In the genomic region with DNA sequence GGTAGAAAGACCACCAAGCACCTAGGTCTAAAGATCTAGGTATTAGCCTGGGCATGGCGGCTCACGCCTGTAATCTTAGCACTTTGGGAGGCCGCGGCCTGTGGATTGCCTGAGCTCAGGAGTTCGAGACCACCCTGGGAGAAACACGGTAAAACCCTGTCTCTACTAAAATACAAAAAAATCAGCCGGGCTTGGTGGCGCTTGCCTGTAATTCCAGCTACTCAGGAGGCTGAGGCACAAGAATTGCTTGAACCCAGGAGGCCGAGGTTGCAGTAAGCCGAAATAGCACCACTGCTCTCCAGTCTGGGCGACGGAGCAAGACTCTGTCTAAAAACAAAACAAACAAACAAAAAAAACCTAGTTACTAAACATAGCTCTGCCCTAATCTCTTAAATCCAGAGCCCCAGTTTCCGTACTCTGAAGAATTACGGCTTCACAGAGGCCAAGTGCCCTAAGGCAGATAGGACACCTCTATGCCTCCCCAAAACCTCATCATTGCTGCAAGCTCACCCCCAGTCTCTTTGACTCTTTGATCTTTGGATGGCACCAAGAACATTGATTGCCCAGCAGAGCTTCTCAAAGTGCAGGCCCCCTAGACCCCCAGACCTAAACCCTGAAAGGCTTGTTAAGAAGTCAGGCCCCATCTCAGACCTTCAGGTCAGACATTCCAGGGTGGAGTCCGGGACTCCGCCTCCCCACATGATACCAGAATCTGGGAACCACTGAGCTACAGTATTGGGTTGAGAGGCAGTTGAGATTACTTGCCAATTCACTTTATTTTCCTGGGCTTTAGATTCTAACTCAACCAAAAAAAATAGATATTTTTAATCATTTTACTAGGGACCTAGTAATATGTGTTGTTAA, we compare ENCODE assay signal across 14 cellular contexts. TPM values are rescaled to one million over a fixed set of nuclear protein-coding genes. Genes with fewer than 3 reads are reported as not detected.
A peak's percentile ranks its signal among the peaks of the same experiment; 100 is the strongest.
DNase-seq lines count a peak whose midpoint lies in the region; ATAC-seq, FAIRE-seq and TF ChIP-seq lines count a peak whose summit lies in the region.
"Had no signal": no experiment of that assay in that cellular context is flagged by ENCODE, and none has a peak within 500 bp of the region (broad histone marks: within the 10 kb centered on the region; RNA-seq: fewer than 3 reads in every experiment).

No MANE protein-coding gene starts in this region.

- H3K4me1 ChIP-seq in kidney (ENCODE audit: control insufficient read depth in 1 of 2, insufficient read depth in 1 of 2, low read depth in 1 of 2, low read length in 2 of 2): peaks cover 32 to 44% of the 10 kb centered on the region in 2 donors
- H3K4me1 ChIP-seq in psoas muscle: peaks cover 7% of the 10 kb centered on the region

- ATAC-seq in psoas muscle (no peak), HG02884 (IDR thresholded peaks at IDR 0.05; ENCODE audit: unreplicated experiment) (no peak)

- 75 to 77% (median 75%) methylated on average over 16 of the region's 16 CpGs for WGBS in psoas muscle, 3 donors

- TF ChIP-seq CTCF in AG10803 (conservative IDR thresholded peaks at IDR 0.05; ENCODE audit: low read length) (no peak), astrocyte of the spinal cord (IDR thresholded peaks at IDR 0.05; ENCODE audit: low read depth, low read length) (no peak), kidney (IDR thresholded peaks at IDR 0.05; ENCODE audit: borderline replicate concordance, extremely low read depth, insufficient read depth) (no peak), psoas muscle (IDR thresholded peaks at IDR 0.05) (no peak)

- peak overlapping the region; percentile 89 to 94 for H3K27ac ChIP-seq in kidney (ENCODE audit: low read depth in 2 of 2, low read length in 2 of 2)
- H3K27ac ChIP-seq in psoas muscle: peak overlapping the region; percentile 84
- H3K27ac ChIP-seq: GM23248 had no signal

- H3K27me3 ChIP-seq in psoas muscle (ENCODE audit: insufficient read depth in 3 of 3, low read length in 2 of 3): peaks cover 0 to 79% (median 13%) of the 10 kb centered on the region in 3 donors

- H3K9ac ChIP-seq in kidney (ENCODE audit: low read length in 2 of 2): peak overlapping the region in 1 of 2 donors; percentile 99

- no peak for DNase-seq in AG10803 (ENCODE audit: low read depth)
- no peak for DNase-seq in astrocyte of the spinal cord (ENCODE audit: low read depth, low spot score)
- no peak for DNase-seq in kidney
- no peak for DNase-seq in psoas muscle
- DNase-seq in NCI-H1436 (lab: John Stamatoyannopoulos, UW): no peak
- DNase-seq in NCI-H69 (lab: John Stamatoyannopoulos, UW): no peak
- DNase-seq in NCI-H446 treated with DMSO at 0.1 percent for 48 hours (lab: John Stamatoyannopoulos, UW): no peak
- DNase-seq: activated CD4-positive, alpha-beta T cell treated with anti-CD3 and anti-CD28 coated beads, Interleukin-2, amount 50 U/mL, for 1 hour; activated gamma-delta T cell; DMS79; GM23248; NCI-H187 treated with DMSO at 0.1 percent for 48 hours had no signal

- H3K36me3 ChIP-seq in kidney (ENCODE audit: control insufficient read depth in 1 of 2, insufficient read depth in 2 of 2, low read length in 2 of 2) (peaks cover 0 to 4% of the 10 kb centered on the region in 2 donors), psoas muscle (ENCODE audit: insufficient read depth in 1 of 2, low read depth in 1 of 2) (no peaks in the 10 kb centered on the region)

- peak overlapping the region; percentile 83 for H3K4me3 ChIP-seq in AG10803 (ENCODE audit: low read length)
- H3K4me3 ChIP-seq in astrocyte of the spinal cord (ENCODE audit: low read depth, low read length): peak overlapping the region; percentile 77
- peak overlapping the region; percentile 93 to 96 for H3K4me3 ChIP-seq in kidney (ENCODE audit: low read length in 2 of 2)
- peak overlapping the region; percentile 77 for H3K4me3 ChIP-seq in psoas muscle

- in situ Hi-C loops in astrocyte of the spinal cord (cut with HindIII; ENCODE audit: low sequenced_read_pairs): no loop called here

- H3K9me3 ChIP-seq in kidney (ENCODE audit: control insufficient read depth in 1 of 2, low read length in 2 of 2) (no peaks in the 10 kb centered on the region), psoas muscle (no peaks in the 10 kb centered on the region)

- FAIRE-seq in kidney (lab: Jason Lieb, UNC): no peak
- FAIRE-seq: GM12891 had no signal

- intact Hi-C loops in kidney (cut with DNase I) (loop anchor here (10.0 kb wide), 1 partner anchor 105 kb away; no protein-coding TSS in a partner anchor), psoas muscle (cut with DNase I) (loop anchor here in 1 of 2 donors (5.0 kb wide), 1 partner anchor 102 kb away; no protein-coding TSS in a partner anchor)

RNA-seq across cellular contexts. Expression of a gene that starts 2.8 kb away (rescaled TPM):
- 265 TPM for total RNA-seq in kidney
- 126 TPM for polyA plus RNA-seq in kidney (ENCODE audit: insufficient read depth, low read depth, low replicate concordance)
- 10 to 100 TPM; 49.1 to 64.0 (median 59.9) TPM for total RNA-seq in psoas muscle
- 10 to 100 TPM; 25.8 to 84.5 (median 37.9) TPM for polyA plus RNA-seq in psoas muscle

RNA-seq across cellular contexts. Expression of a gene that starts 2.9 kb away (rescaled TPM):
- 218 TPM for total RNA-seq in kidney
- 53.0 TPM for polyA plus RNA-seq in kidney (ENCODE audit: insufficient read depth, low read depth, low replicate concordance)
- total RNA-seq in psoas muscle: 100 to 1,000 TPM in 2 of 4 donors, 10 to 100 TPM in 2; 87.3 to 127 (median 110) TPM
- 100 to 1,000 TPM in 1 of 3 donors, 10 to 100 TPM in 2; 39.0 to 115 (median 60.2) TPM for polyA plus RNA-seq in psoas muscle
